27 cellular contexts compared by ENCODE assay signal in genomic region chr9:28050046-28050445, GRCh38.
DNase-seq lines count a peak whose midpoint lies in the region; ATAC-seq, FAIRE-seq and TF ChIP-seq lines count a peak whose summit lies in the region.
"Had no signal": no experiment of that assay in that cellular context is flagged by ENCODE, and none has a peak within 500 bp of the region (broad histone marks: within the 10 kb centered on the region; RNA-seq: fewer than 3 reads in every experiment).

No MANE protein-coding gene starts in this region.

- H3K4me3 ChIP-seq in BJ (ENCODE audit: low read depth, low read length) (no peak overlapping the region), astrocyte (ENCODE audit: insufficient read depth, low read depth, low read length) (no peak overlapping the region)
- H3K4me3 ChIP-seq: GM23338, HAP-1, Peyer's patch, SJCRH30 had no signal

- H3K36me3 Mint-ChIP-seq in astrocyte (ENCODE audit: low read depth, unreplicated experiment), result no peaks in the 10 kb centered on the region
- H3K36me3 Mint-ChIP-seq: CD8-positive, alpha-beta memory T cell had no signal

- no peaks in the 10 kb centered on the region for H3K79me2 ChIP-seq in astrocyte (ENCODE audit: insufficient read depth, low read length)

- H3K27me3 ChIP-seq in BJ (ENCODE audit: control insufficient read depth, insufficient read depth, low read length) (no peaks in the 10 kb centered on the region), astrocyte (ENCODE audit: insufficient read depth, low read length) (no peaks in the 10 kb centered on the region)
- H3K27me3 ChIP-seq: Peyer's patch, SJCRH30 had no signal

- ATAC-seq in Right ventricle myocardium inferior, result no peak
- ATAC-seq in stimulated activated naive CD8-positive, alpha-beta T cell treated with anti-CD3 and anti-CD28 coated beads, Interleukin-15, amount 100 ng/mL, for 72 hours, result no peak
- no peak for ATAC-seq in GM21360 (IDR thresholded peaks at IDR 0.05; ENCODE audit: unreplicated experiment)
- ATAC-seq in GM19463 (IDR thresholded peaks at IDR 0.05; ENCODE audit: unreplicated experiment), result no peak
- ATAC-seq: GM23338, T-helper 17 cell had no signal

- no peak overlapping the region for H2AFZ ChIP-seq in astrocyte (ENCODE audit: low read depth, low read length)
- H2AFZ ChIP-seq: GM23338 had no signal

- intact Hi-C loops in Right ventricle myocardium inferior (cut with DNase I), result no loop called here

- TF ChIP-seq CTCF in BJ (IDR thresholded peaks at IDR 0.05; ENCODE audit: insufficient read depth, low read depth, low read length) (no peak), astrocyte (IDR thresholded peaks at IDR 0.05; ENCODE audit: insufficient read depth, low read depth, low read length) (no peak)

- peak; percentile 22 for DNase-seq in BJ (ENCODE audit: low read depth)
- peak; percentile 52 for DNase-seq in LHCN-M2 (ENCODE audit: low read depth)
- DNase-seq in astrocyte (ENCODE audit: low read depth), result no peak
- DNase-seq in renal cortical epithelial cell (ENCODE audit: low read depth), result peak; percentile 6
- no peak for DNase-seq in Right ventricle myocardium inferior (ENCODE audit: missing footprints)
- no peak for DNase-seq in stimulated activated naive CD8-positive, alpha-beta T cell treated with anti-CD3 and anti-CD28 coated beads, Interleukin-15, amount 100 ng/mL, for 72 hours
- DNase-seq: AML-193; CD8-positive, alpha-beta memory T cell; GF-D8; IMR-90; NCI-H1092 treated with DMSO at 0.1 percent for 48 hours; NCI-H1436 treated with DMSO at 0.1 percent for 48 hours; NCI-H1930; NCI-H226; NCI-H510A treated with DMSO at 0.1 percent for 48 hours; NCI-H748 treated with DMSO at 0.1 percent for 48 hours; NK-92 treated with Interleukin-12 subunit alpha and Interleukin-12 subunit beta, amount 100 ng/mL, for 24 hours; Peyer's patch; SJCRH30; SW 1271; T-helper 17 cell had no signal

- no peak overlapping the region for H3K9ac ChIP-seq in astrocyte (ENCODE audit: low read length)
- H3K9ac ChIP-seq: KMS-11 had no signal

- no peaks in the 10 kb centered on the region for H4K20me1 ChIP-seq in astrocyte (ENCODE audit: insufficient read depth, low read length)

- peak overlapping the region; percentile 55 for H3K27ac Mint-ChIP-seq in astrocyte (ENCODE audit: unreplicated experiment)
- no peak overlapping the region for H3K27ac Mint-ChIP-seq in stimulated activated naive CD8-positive, alpha-beta T cell treated with anti-CD3 and anti-CD28 coated beads, Interleukin-15, amount 100 ng/mL, for 72 hours
- H3K27ac Mint-ChIP-seq: CD8-positive, alpha-beta memory T cell; GM23338; T-helper 17 cell had no signal

- no peak for FAIRE-seq in astrocyte (lab: Jason Lieb, UNC)

- H3K27ac ChIP-seq in astrocyte (ENCODE audit: low read depth, low read length), result no peak overlapping the region
- H3K27ac ChIP-seq: C4-2B, KMS-11, Peyer's patch, SJCRH30 had no signal

- H3K4me1 ChIP-seq in astrocyte (ENCODE audit: insufficient read depth, low read length), result no peaks in the 10 kb centered on the region
- H3K4me1 ChIP-seq: Peyer's patch had no signal

- POLR2A ChIA-PET in BJ (lab: Charles Lee), result no interaction called here

- CTCF ChIA-PET in BJ (lab: Yijun Ruan, JAX), result no interaction called here

- no peaks in the 10 kb centered on the region for H3K36me3 ChIP-seq in BJ (ENCODE audit: control insufficient read depth, insufficient read depth, low read length)
- H3K36me3 ChIP-seq in astrocyte (ENCODE audit: insufficient read depth, low read length), result no peaks in the 10 kb centered on the region
- H3K36me3 ChIP-seq: HAP-1, Peyer's patch, SJCRH30 had no signal

- no peaks in the 10 kb centered on the region for H3K9me3 ChIP-seq in astrocyte (ENCODE audit: insufficient read depth, low read depth, low read length)
- H3K9me3 ChIP-seq: HAP-1, Peyer's patch, SJCRH30 had no signal

- no peaks in the 10 kb centered on the region for H3K27me3 Mint-ChIP-seq in astrocyte (ENCODE audit: low read depth, unreplicated experiment)
- no peaks in the 10 kb centered on the region for H3K27me3 Mint-ChIP-seq in stimulated activated naive CD8-positive, alpha-beta T cell treated with anti-CD3 and anti-CD28 coated beads, Interleukin-15, amount 100 ng/mL, for 72 hours
- H3K27me3 Mint-ChIP-seq: CD8-positive, alpha-beta memory T cell; T-helper 17 cell had no signal

- peak overlapping the region; percentile 73 for H3K4me3 Mint-ChIP-seq in astrocyte (ENCODE audit: unreplicated experiment)
- H3K4me3 Mint-ChIP-seq in stimulated activated naive CD8-positive, alpha-beta T cell treated with anti-CD3 and anti-CD28 coated beads, Interleukin-15, amount 100 ng/mL, for 72 hours, result no peak overlapping the region
- H3K4me3 Mint-ChIP-seq: CD8-positive, alpha-beta memory T cell; GM23338; T-helper 17 cell had no signal

- peaks cover 34% of the 10 kb centered on the region for H3K4me1 Mint-ChIP-seq in astrocyte (ENCODE audit: low read depth, unreplicated experiment)
- no peaks in the 10 kb centered on the region for H3K4me1 Mint-ChIP-seq in stimulated activated naive CD8-positive, alpha-beta T cell treated with anti-CD3 and anti-CD28 coated beads, Interleukin-15, amount 100 ng/mL, for 72 hours
- H3K4me1 Mint-ChIP-seq: CD8-positive, alpha-beta memory T cell; T-helper 17 cell had no signal

- H3K9me3 Mint-ChIP-seq in astrocyte (ENCODE audit: unreplicated experiment), result no peaks in the 10 kb centered on the region
- H3K9me3 Mint-ChIP-seq in stimulated activated naive CD8-positive, alpha-beta T cell treated with anti-CD3 and anti-CD28 coated beads, Interleukin-15, amount 100 ng/mL, for 72 hours, result peaks cover 0 to 8% of the 10 kb centered on the region in 2 donors
- H3K9me3 Mint-ChIP-seq: GM23338 had no signal

- no peak overlapping the region for H3K4me2 ChIP-seq in astrocyte (ENCODE audit: low read length)
- H3K4me2 ChIP-seq: GM23338, KMS-11 had no signal

Comparison
In these comparisons a context has a peak if more than half of its experiments do, and no peak if none do; other contexts are left out.
1. DNase-seq: peak in BJ (single experiment), LHCN-M2 (single experiment) and renal cortical epithelial cell (single experiment); none in astrocyte (single experiment), Right ventricle myocardium inferior (single experiment) and stimulated activated naive CD8-positive, alpha-beta T cell treated with anti-CD3 and anti-CD28 coated beads, Interleukin-15, amount 100 ng/mL, for 72 hours (0 of 2).